Comparison of ENCODE assay signal across 19 cellular contexts in the genomic region with DNA sequence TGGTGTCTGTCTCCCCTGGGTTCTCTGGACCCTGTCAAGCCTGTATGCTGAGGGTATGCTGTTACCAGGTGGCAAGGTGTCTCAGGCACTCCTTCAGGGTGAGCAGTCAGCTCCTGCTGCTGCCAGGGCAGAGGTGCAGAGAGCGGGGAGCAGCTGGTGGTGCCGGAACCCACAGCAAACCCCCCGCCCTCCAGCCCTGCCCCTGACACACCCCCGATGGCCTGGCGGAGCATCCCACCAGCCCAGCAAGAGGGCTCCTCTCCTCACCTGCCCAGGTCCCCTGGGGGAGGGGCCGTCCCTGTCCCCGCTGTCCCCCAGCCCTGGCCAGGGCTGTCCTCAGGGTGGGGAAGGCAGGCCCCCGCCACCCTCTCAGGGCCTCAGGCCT. TPM values are rescaled to one million over a fixed set of nuclear protein-coding genes. Genes with fewer than 3 reads are reported as not detected.
DNase-seq lines count a peak whose midpoint lies in the region; ATAC-seq, FAIRE-seq and TF ChIP-seq lines count a peak whose summit lies in the region.
"Had no signal": no experiment of that assay in that cellular context is flagged by ENCODE, and none has a peak within 500 bp of the region (broad histone marks: within the 10 kb centered on the region; RNA-seq: fewer than 3 reads in every experiment).

No MANE protein-coding gene starts in this region.

- H3K4me3 ChIP-seq in A549, result no peak overlapping the region
- H3K4me3 ChIP-seq in hepatocyte, result no peak overlapping the region
- H3K4me3 ChIP-seq in prostate gland, result peak overlapping the region; percentile 13 to 38
- H3K4me3 ChIP-seq: testis had no signal

- H3K27me3 Mint-ChIP-seq in activated CD4-positive, alpha-beta T cell treated with anti-CD3 and anti-CD28 coated beads, Interleukin-2, amount 10 ng/mL, durations not matched to agents 24 days and 14 days, result no peaks in the 10 kb centered on the region
- peaks cover 5% of the 10 kb centered on the region for H3K27me3 Mint-ChIP-seq in endothelial cell (ENCODE audit: unreplicated experiment)
- H3K27me3 Mint-ChIP-seq: CD8-positive, alpha-beta memory T cell had no signal

- TF ChIP-seq EP300 in A549 (IDR thresholded peaks at IDR 0.05), result no peak

- DNase-seq in A549 (ENCODE audit: low read depth in 1 of 2, low spot score in 1 of 2) (no peak), RWPE1 (ENCODE audit: low spot score) (no peak), hepatocyte (ENCODE audit: low spot score) (no peak), prostate gland (ENCODE audit: low spot score) (no peak), KBM-7 (no peak), endothelial cell (ENCODE audit: low spot score) (no peak)
- no peak for DNase-seq in activated CD4-positive, alpha-beta T cell treated with anti-CD3 and anti-CD28 coated beads, Interleukin-2, amount 10 ng/mL, durations not matched to agents 24 days and 14 days
- DNase-seq: ACHN; CD8-positive, alpha-beta memory T cell; cerebellar nuclear complex; EL; Karpas-422; NCI-H82; right cardiac atrium; testis had no signal

- no peaks in the 10 kb centered on the region for H3K9me2 ChIP-seq in hepatocyte (replicated peaks; ENCODE audit: insufficient read depth)

- peaks cover 4% of the 10 kb centered on the region for H3K4me1 Mint-ChIP-seq in activated CD4-positive, alpha-beta T cell treated with anti-CD3 and anti-CD28 coated beads, Interleukin-2, amount 10 ng/mL, durations not matched to agents 24 days and 14 days
- peaks cover 9% of the 10 kb centered on the region for H3K4me1 Mint-ChIP-seq in endothelial cell (ENCODE audit: unreplicated experiment)

- H3K27ac ChIP-seq in A549 (peak overlapping the region; percentile 91 to 93), RWPE1 (peak overlapping the region; percentile 92), hepatocyte (peak overlapping the region; percentile 100), prostate gland (peak overlapping the region; percentile 95 to 96)
- H3K27ac ChIP-seq: testis had no signal

- no peak overlapping the region for H3K4me3 Mint-ChIP-seq in activated CD4-positive, alpha-beta T cell treated with anti-CD3 and anti-CD28 coated beads, Interleukin-2, amount 10 ng/mL, durations not matched to agents 24 days and 14 days
- H3K4me3 Mint-ChIP-seq in endothelial cell (ENCODE audit: unreplicated experiment), result no peak overlapping the region
- H3K4me3 Mint-ChIP-seq: CD8-positive, alpha-beta memory T cell; WTC11 had no signal

- H2AFZ ChIP-seq in hepatocyte, result no peak overlapping the region

- intact Hi-C loops in prostate gland (cut with DNase I), result no loop called here
- intact Hi-C loops in activated CD4-positive, alpha-beta T cell treated with anti-CD3 and anti-CD28 coated beads, Interleukin-2, amount 10 ng/mL, durations not matched to agents 24 days and 14 days (cut with micrococcal nuclease), result no loop called here

- H3K27me3 ChIP-seq in hepatocyte (no peaks in the 10 kb centered on the region), prostate gland (replicated peaks; ENCODE audit: insufficient read depth) (no peaks in the 10 kb centered on the region)
- H3K27me3 ChIP-seq: testis had no signal

- TF ChIP-seq CTCF in A549 (IDR thresholded peaks at IDR 0.05), result no peak
- TF ChIP-seq CTCF in RWPE1 (conservative IDR thresholded peaks at IDR 0.05; ENCODE audit: low read depth), result no peak
- no peak for TF ChIP-seq CTCF in hepatocyte (IDR thresholded peaks at IDR 0.05; ENCODE audit: poor library complexity)
- no peak for TF ChIP-seq CTCF in prostate gland (IDR thresholded peaks at IDR 0.05)
- TF ChIP-seq CTCF in endothelial cell (IDR thresholded peaks at IDR 0.05; ENCODE audit: unreplicated experiment), result no peak

- H3K9me3 ChIP-seq in A549 (no peaks in the 10 kb centered on the region), hepatocyte (ENCODE audit: low read depth) (no peaks in the 10 kb centered on the region), prostate gland (no peaks in the 10 kb centered on the region)
- H3K9me3 ChIP-seq: testis had no signal

- H3K4me1 ChIP-seq in A549 (peaks cover 58% of the 10 kb centered on the region), hepatocyte (ENCODE audit: insufficient read depth) (peaks cover 64% of the 10 kb centered on the region), prostate gland (replicated peaks) (peaks cover 48% of the 10 kb centered on the region)

- no peaks in the 10 kb centered on the region for H4K20me1 ChIP-seq in hepatocyte (ENCODE audit: insufficient read depth, poor library complexity, severe bottlenecking)

- FAIRE-seq in A549 (lab: Jason Lieb, UNC), result no peak
- FAIRE-seq: frontal cortex had no signal

- H3K4me2 ChIP-seq in A549 (peak overlapping the region; percentile 61), hepatocyte (peak overlapping the region; percentile 65)

- H3K9me3 Mint-ChIP-seq in activated CD4-positive, alpha-beta T cell treated with anti-CD3 and anti-CD28 coated beads, Interleukin-2, amount 10 ng/mL, durations not matched to agents 24 days and 14 days, result no peaks in the 10 kb centered on the region
- H3K9me3 Mint-ChIP-seq in endothelial cell (ENCODE audit: unreplicated experiment), result no peaks in the 10 kb centered on the region
- H3K9me3 Mint-ChIP-seq: activated T-helper 2 cell treated with anti-CD3 and anti-CD28 coated beads, Interferon-gamma antibody, Interleukin-2, Interleukin-4, amounts not matched to agents 10 μg/mL and 5 μg/mL and 100 μg/mL, durations not matched to agents 14 hours and 24 hours and 36 hours; CD8-positive, alpha-beta memory T cell; WTC11 had no signal

- H3K27ac Mint-ChIP-seq in activated CD4-positive, alpha-beta T cell treated with anti-CD3 and anti-CD28 coated beads, Interleukin-2, amount 10 ng/mL, durations not matched to agents 24 days and 14 days, result no peak overlapping the region
- no peak overlapping the region for H3K27ac Mint-ChIP-seq in endothelial cell (ENCODE audit: unreplicated experiment)
- H3K27ac Mint-ChIP-seq: activated T-helper 2 cell treated with anti-CD3 and anti-CD28 coated beads, Interferon-gamma antibody, Interleukin-2, Interleukin-4, amounts not matched to agents 10 μg/mL and 5 μg/mL and 100 μg/mL, durations not matched to agents 14 hours and 24 hours and 36 hours; WTC11 had no signal

- no CpG with 5 or more reads among the region's 8 CpGs for WGBS in A549 (ENCODE audit: missing lambda C conversion rate)
- WGBS in hepatocyte (ENCODE audit: low lambda C conversion rate, missing lambda C conversion rate), result 98% methylated on average over 8 of the region's 8 CpGs
- 76% methylated on average over 6 of the region's 8 CpGs for WGBS in prostate gland

- TF ChIP-seq POLR2A in A549 (IDR thresholded peaks at IDR 0.05; ENCODE audit: low read length), result no peak
- no peak for TF ChIP-seq POLR2A in prostate gland (IDR thresholded peaks at IDR 0.05)

- H3K79me2 ChIP-seq in hepatocyte, result no peaks in the 10 kb centered on the region

- H3K36me3 ChIP-seq in hepatocyte (replicated peaks; ENCODE audit: insufficient read depth, low read depth), result no peaks in the 10 kb centered on the region
- no peaks in the 10 kb centered on the region for H3K36me3 ChIP-seq in prostate gland

- POLR2A ChIA-PET in A549 (lab: Yijun Ruan, JAX) (no interaction called here), RWPE1 (lab: Yijun Ruan, JAX; ENCODE audit: low non-redundant PET) (no interaction called here)

- ATAC-seq in A549, result no peak
- ATAC-seq in GM19023 (IDR thresholded peaks at IDR 0.05; ENCODE audit: unreplicated experiment), result no peak
- ATAC-seq: WTC11 had no signal

- in situ Hi-C loops in KBM-7 (cut with MboI; ENCODE audit: low pct_unique_long_range_greater_than_20kb, low sequenced_read_pairs), result no loop called here

- CTCF ChIA-PET in A549 (lab: Yijun Ruan, JAX) (no interaction called here), RWPE1 (lab: Yijun Ruan, JAX) (no interaction called here)

- H3K36me3 Mint-ChIP-seq in activated CD4-positive, alpha-beta T cell treated with anti-CD3 and anti-CD28 coated beads, Interleukin-2, amount 10 ng/mL, durations not matched to agents 24 days and 14 days (ENCODE audit: low read depth), result no peaks in the 10 kb centered on the region
- H3K36me3 Mint-ChIP-seq in endothelial cell (ENCODE audit: low read depth, unreplicated experiment), result no peaks in the 10 kb centered on the region
- H3K36me3 Mint-ChIP-seq: CD8-positive, alpha-beta memory T cell; WTC11 had no signal

- TF ChIP-seq RAD21 in A549 (conservative IDR thresholded peaks at IDR 0.05 in 1 of 2, IDR thresholded peaks at IDR 0.05 in 1 of 2), result no peak

RNA-seq across cellular contexts. Expression of a gene that starts 12.0 kb away (rescaled TPM):
- polyA plus RNA-seq in A549 (2011; rRNA removed), result 3.8 and 4.4 TPM in 2 replicates
- polyA plus RNA-seq in A549 (2012; cell fraction: cytosol; rRNA removed), result 17.0 and 25.0 TPM in 2 replicates
- polyA plus RNA-seq in A549 (2012; cell fraction: nucleus; rRNA removed), result 45.2 and 46.5 TPM in 2 replicates
- 10.3 to 11.3 TPM (median 11.2 TPM) in 3 replicates for polyA plus RNA-seq in A549 (2017; fragmentation: RNase III; extraction: RNeasy Plus Mini Kit Qiagen cat#74134 plus additional on column Dnase treatment)
- 1.6 and 3.0 TPM in 2 replicates for polyA minus RNA-seq in A549 (2011; rRNA and poly(A)+ RNA removed)
- total RNA-seq in hepatocyte, result 71.8 and 81.1 TPM in 2 replicates
- polyA plus RNA-seq in hepatocyte, result 131 and 138 TPM in 2 replicates
- total RNA-seq in prostate gland, result 100 to 1,000 TPM; 126 to 183 TPM
- 302 and 304 TPM in 2 replicates for total RNA-seq in activated CD4-positive, alpha-beta T cell treated with anti-CD3 and anti-CD28 coated beads, Interleukin-2, amount 10 ng/mL, durations not matched to agents 24 days and 14 days
- 112 TPM for total RNA-seq in endothelial cell (ENCODE audit: unreplicated experiment)

RNA-seq across cellular contexts. Expression of a gene that starts 30.1 kb away (rescaled TPM):
- polyA plus RNA-seq in A549 (2011; rRNA removed), result 14.4 and 15.1 TPM in 2 replicates
- 44.0 and 51.4 TPM in 2 replicates for polyA plus RNA-seq in A549 (2012; cell fraction: cytosol; rRNA removed)
- 63.9 and 67.7 TPM in 2 replicates for polyA plus RNA-seq in A549 (2012; cell fraction: nucleus; rRNA removed)
- polyA plus RNA-seq in A549 (2017; fragmentation: RNase III; extraction: RNeasy Plus Mini Kit Qiagen cat#74134 plus additional on column Dnase treatment), result 18.7 to 20.6 TPM (median 18.7 TPM) in 3 replicates
- polyA minus RNA-seq in A549 (2011; rRNA and poly(A)+ RNA removed), result 3.6 TPM in 2 replicates
- total RNA-seq in hepatocyte, result 61.9 and 79.7 TPM in 2 replicates
- polyA plus RNA-seq in hepatocyte, result 129 and 151 TPM in 2 replicates
- 10 to 100 TPM; 55.1 to 70.1 TPM for total RNA-seq in prostate gland
- total RNA-seq in activated CD4-positive, alpha-beta T cell treated with anti-CD3 and anti-CD28 coated beads, Interleukin-2, amount 10 ng/mL, durations not matched to agents 24 days and 14 days, result 46.8 and 47.4 TPM in 2 replicates
- 207 TPM for total RNA-seq in endothelial cell (ENCODE audit: unreplicated experiment)

RNA-seq across cellular contexts. Expression of a gene that starts 30.3 kb away (rescaled TPM):
- polyA plus RNA-seq in A549 (2011; rRNA removed), result 4.4 and 5.2 TPM in 2 replicates
- 8.9 and 13.6 TPM in 2 replicates for polyA plus RNA-seq in A549 (2012; cell fraction: cytosol; rRNA removed)
- polyA plus RNA-seq in A549 (2012; cell fraction: nucleus; rRNA removed), result 16.7 and 19.5 TPM in 2 replicates
- polyA plus RNA-seq in A549 (2017; fragmentation: RNase III; extraction: RNeasy Plus Mini Kit Qiagen cat#74134 plus additional on column Dnase treatment), result 6.3 to 9.0 TPM (median 7.7 TPM) in 3 replicates
- 5.8 and 8.2 TPM in 2 replicates for polyA minus RNA-seq in A549 (2011; rRNA and poly(A)+ RNA removed)
- 22.4 and 30.8 TPM in 2 replicates for total RNA-seq in hepatocyte
- polyA plus RNA-seq in hepatocyte, result 62.6 and 69.6 TPM in 2 replicates
- 10 to 100 TPM; 26.1 to 33.6 TPM for total RNA-seq in prostate gland
- total RNA-seq in activated CD4-positive, alpha-beta T cell treated with anti-CD3 and anti-CD28 coated beads, Interleukin-2, amount 10 ng/mL, durations not matched to agents 24 days and 14 days, result 13.8 and 17.9 TPM in 2 replicates
- 23.2 TPM for total RNA-seq in endothelial cell (ENCODE audit: unreplicated experiment)

Comparison
In these comparisons a context has a peak if more than half of its experiments do, and no peak if none do; other contexts are left out.
1. H3K4me3 ChIP-seq: peak in prostate gland (2 of 2); none in A549 (single experiment) and hepatocyte (single experiment).
2. Peak in every context shown above with its lines, with median percentiles within 50 percentile points of each other: H3K27ac ChIP-seq.